In the genomic region with DNA sequence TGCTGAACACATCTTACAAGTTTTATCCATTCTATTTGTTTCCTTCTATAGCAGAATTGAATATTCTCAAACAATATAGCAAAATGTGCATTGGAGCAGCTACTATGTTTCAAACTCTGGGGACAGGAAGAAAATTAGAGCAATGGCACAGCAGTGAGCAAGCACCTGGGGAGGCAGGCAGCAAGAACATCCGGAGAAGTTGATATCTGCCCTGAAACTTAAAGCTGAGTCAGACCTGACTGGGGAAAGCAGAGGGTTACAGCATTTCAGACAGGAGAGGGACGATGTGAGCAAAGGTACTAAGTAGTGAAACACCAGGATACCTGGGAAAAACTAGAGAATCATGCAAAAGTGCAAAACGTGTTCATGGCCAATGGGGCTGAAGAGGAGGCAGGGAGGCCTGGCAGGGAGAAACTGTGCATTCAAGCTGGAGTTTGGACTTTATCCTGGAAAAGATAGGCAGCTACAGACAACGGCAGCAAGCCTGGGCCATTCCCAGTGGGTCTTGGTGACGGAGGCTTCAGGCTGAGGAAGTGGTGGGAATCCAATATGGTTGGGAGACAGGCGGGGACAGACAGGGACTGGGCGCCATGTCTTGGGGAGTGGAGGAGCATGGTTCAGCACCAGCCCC, we compare ENCODE assay signal across 16 cellular contexts.
DNase-seq lines count a peak whose midpoint lies in the region; ATAC-seq and TF ChIP-seq lines count a peak whose summit lies in the region.
"Had no signal": no experiment of that assay in that cellular context is flagged by ENCODE, and none has a peak within 500 bp of the region (broad histone marks: within the 10 kb centered on the region; RNA-seq: fewer than 3 reads in every experiment).

No MANE protein-coding gene starts in this region.

- peaks cover 4% of the 10 kb centered on the region for H3K27me3 Mint-ChIP-seq in stimulated activated naive CD8-positive, alpha-beta T cell treated with anti-CD3 and anti-CD28 coated beads, Interleukin-15, Interleukin-2, amounts not matched to agents 100 ng/mL and 50 ng/mL, for 24 hours
- peaks cover 6% of the 10 kb centered on the region for H3K27me3 Mint-ChIP-seq in stimulated activated naive CD8-positive, alpha-beta T cell treated with anti-CD3 and anti-CD28 coated beads, Interleukin-15, amount 100 ng/mL, for 72 hours
- no peaks in the 10 kb centered on the region for H3K27me3 Mint-ChIP-seq in nephron progenitor cell (ENCODE audit: low read depth, poor library complexity)
- H3K27me3 Mint-ChIP-seq in activated CD4-positive, alpha-beta T cell treated with anti-CD3 and anti-CD28 coated beads, Interleukin-2, amount 10 ng/mL, durations not matched to agents 24 days and 14 days, result peaks cover 3% of the 10 kb centered on the region

- no peaks in the 10 kb centered on the region for H3K36me3 ChIP-seq in RWPE2 (ENCODE audit: low read depth)
- H3K36me3 ChIP-seq: MG63 had no signal

- no peaks in the 10 kb centered on the region for H3K4me1 ChIP-seq in RWPE2 (ENCODE audit: insufficient read depth, poor library complexity, severe bottlenecking)

- no peak for DNase-seq in stimulated activated naive CD8-positive, alpha-beta T cell treated with anti-CD3 and anti-CD28 coated beads, Interleukin-15, amount 100 ng/mL, for 72 hours
- no peak for DNase-seq in RWPE2 (ENCODE audit: low spot score)
- DNase-seq in nephron progenitor cell, result no peak
- no peak for DNase-seq in activated CD4-positive, alpha-beta T cell treated with anti-CD3 and anti-CD28 coated beads, Interleukin-2, amount 10 ng/mL, durations not matched to agents 24 days and 14 days
- DNase-seq in SW480 (ENCODE audit: low spot score), result no peak
- DNase-seq: CD4-positive, alpha-beta T cell; MG63; NCI-H1092; NCI-H1436; NCI-H2081 treated with DMSO at 0.1 percent for 48 hours; NCI-H2171; NCI-H226; NCI-H510A; SK-N-SH had no signal

- no peak for TF ChIP-seq CTCF in RWPE2 (IDR thresholded peaks at IDR 0.05; ENCODE audit: poor library complexity, severe bottlenecking)
- TF ChIP-seq CTCF in nephron progenitor cell (IDR thresholded peaks at IDR 0.05), result no peak

- no peaks in the 10 kb centered on the region for H3K36me3 Mint-ChIP-seq in stimulated activated naive CD8-positive, alpha-beta T cell treated with anti-CD3 and anti-CD28 coated beads, Interleukin-15, Interleukin-2, amounts not matched to agents 100 ng/mL and 50 ng/mL, for 24 hours (ENCODE audit: low read depth)
- H3K36me3 Mint-ChIP-seq in nephron progenitor cell (ENCODE audit: low read depth), result no peaks in the 10 kb centered on the region
- H3K36me3 Mint-ChIP-seq in activated CD4-positive, alpha-beta T cell treated with anti-CD3 and anti-CD28 coated beads, Interleukin-2, amount 10 ng/mL, durations not matched to agents 24 days and 14 days (ENCODE audit: low read depth), result no peaks in the 10 kb centered on the region

- no peaks in the 10 kb centered on the region for H3K27me3 ChIP-seq in RWPE2 (ENCODE audit: insufficient read depth, poor library complexity, severe bottlenecking)
- H3K27me3 ChIP-seq: MG63 had no signal

- no peak for ATAC-seq in stimulated activated naive CD8-positive, alpha-beta T cell treated with anti-CD3 and anti-CD28 coated beads, Interleukin-15, amount 100 ng/mL, for 72 hours
- ATAC-seq in RWPE2 (ENCODE audit: low read depth) (peak; percentile 40; the same call in 1 of the 3 replicates), HG03045 (IDR thresholded peaks at IDR 0.05; ENCODE audit: unreplicated experiment) (no peak)

- no peak overlapping the region for H3K4me3 ChIP-seq in RWPE2 (ENCODE audit: severe bottlenecking)
- H3K4me3 ChIP-seq: MG63 had no signal

- no peaks in the 10 kb centered on the region for H3K4me1 Mint-ChIP-seq in stimulated activated naive CD8-positive, alpha-beta T cell treated with anti-CD3 and anti-CD28 coated beads, Interleukin-15, Interleukin-2, amounts not matched to agents 100 ng/mL and 50 ng/mL, for 24 hours (ENCODE audit: low read depth)
- no peaks in the 10 kb centered on the region for H3K4me1 Mint-ChIP-seq in stimulated activated naive CD8-positive, alpha-beta T cell treated with anti-CD3 and anti-CD28 coated beads, Interleukin-15, amount 100 ng/mL, for 72 hours
- H3K4me1 Mint-ChIP-seq in nephron progenitor cell, result peaks cover 24% of the 10 kb centered on the region
- H3K4me1 Mint-ChIP-seq in activated CD4-positive, alpha-beta T cell treated with anti-CD3 and anti-CD28 coated beads, Interleukin-2, amount 10 ng/mL, durations not matched to agents 24 days and 14 days, result no peaks in the 10 kb centered on the region

- H3K27ac Mint-ChIP-seq in stimulated activated naive CD8-positive, alpha-beta T cell treated with anti-CD3 and anti-CD28 coated beads, Interleukin-15, Interleukin-2, amounts not matched to agents 100 ng/mL and 50 ng/mL, for 24 hours, result peak overlapping the region; percentile 37
- H3K27ac Mint-ChIP-seq in stimulated activated naive CD8-positive, alpha-beta T cell treated with anti-CD3 and anti-CD28 coated beads, Interleukin-15, amount 100 ng/mL, for 72 hours, result no peak overlapping the region
- H3K27ac Mint-ChIP-seq in nephron progenitor cell, result peak overlapping the region; percentile 8
- no peak overlapping the region for H3K27ac Mint-ChIP-seq in activated CD4-positive, alpha-beta T cell treated with anti-CD3 and anti-CD28 coated beads, Interleukin-2, amount 10 ng/mL, durations not matched to agents 24 days and 14 days
- H3K27ac Mint-ChIP-seq: CD4-positive, alpha-beta T cell had no signal

- H3K9me3 ChIP-seq in RWPE2 (ENCODE audit: severe bottlenecking), result no peaks in the 10 kb centered on the region
- H3K9me3 ChIP-seq: MG63, SK-N-SH had no signal

- H3K9me3 Mint-ChIP-seq in stimulated activated naive CD8-positive, alpha-beta T cell treated with anti-CD3 and anti-CD28 coated beads, Interleukin-15, Interleukin-2, amounts not matched to agents 100 ng/mL and 50 ng/mL, for 24 hours, result no peaks in the 10 kb centered on the region
- H3K9me3 Mint-ChIP-seq in stimulated activated naive CD8-positive, alpha-beta T cell treated with anti-CD3 and anti-CD28 coated beads, Interleukin-15, amount 100 ng/mL, for 72 hours, result no peaks in the 10 kb centered on the region
- peaks cover 32% of the 10 kb centered on the region for H3K9me3 Mint-ChIP-seq in nephron progenitor cell
- H3K9me3 Mint-ChIP-seq in activated CD4-positive, alpha-beta T cell treated with anti-CD3 and anti-CD28 coated beads, Interleukin-2, amount 10 ng/mL, durations not matched to agents 24 days and 14 days, result no peaks in the 10 kb centered on the region
- H3K9me3 Mint-ChIP-seq: CD4-positive, alpha-beta T cell had no signal

- no peak overlapping the region for H3K27ac ChIP-seq in RWPE2 (ENCODE audit: poor library complexity, severe bottlenecking)

- H3K4me3 Mint-ChIP-seq in stimulated activated naive CD8-positive, alpha-beta T cell treated with anti-CD3 and anti-CD28 coated beads, Interleukin-15, Interleukin-2, amounts not matched to agents 100 ng/mL and 50 ng/mL, for 24 hours, result no peak overlapping the region
- no peak overlapping the region for H3K4me3 Mint-ChIP-seq in stimulated activated naive CD8-positive, alpha-beta T cell treated with anti-CD3 and anti-CD28 coated beads, Interleukin-15, amount 100 ng/mL, for 72 hours
- H3K4me3 Mint-ChIP-seq in nephron progenitor cell, result no peak overlapping the region
- no peak overlapping the region for H3K4me3 Mint-ChIP-seq in activated CD4-positive, alpha-beta T cell treated with anti-CD3 and anti-CD28 coated beads, Interleukin-2, amount 10 ng/mL, durations not matched to agents 24 days and 14 days
- H3K4me3 Mint-ChIP-seq: CD4-positive, alpha-beta T cell had no signal

- intact Hi-C loops in activated CD4-positive, alpha-beta T cell treated with anti-CD3 and anti-CD28 coated beads, Interleukin-2, amount 10 ng/mL, durations not matched to agents 24 days and 14 days (cut with micrococcal nuclease), result no loop called here

Comparison
In these comparisons a context has a peak if more than half of its experiments do, and no peak if none do; other contexts are left out.
1. H3K27ac Mint-ChIP-seq: peak in stimulated activated naive CD8-positive, alpha-beta T cell treated with anti-CD3 and anti-CD28 coated beads, Interleukin-15, Interleukin-2, amounts not matched to agents 100 ng/mL and 50 ng/mL, for 24 hours (single experiment) and nephron progenitor cell (single experiment); none in stimulated activated naive CD8-positive, alpha-beta T cell treated with anti-CD3 and anti-CD28 coated beads, Interleukin-15, amount 100 ng/mL, for 72 hours (0 of 2) and activated CD4-positive, alpha-beta T cell treated with anti-CD3 and anti-CD28 coated beads, Interleukin-2, amount 10 ng/mL, durations not matched to agents 24 days and 14 days (single experiment).